8 cellular contexts compared by ENCODE assay signal in genomic region chr1:116909511-116910378, GRCh38. TPM values are rescaled to one million over a fixed set of nuclear protein-coding genes. Genes with fewer than 3 reads are reported as not detected.
DNase-seq lines count a peak whose midpoint lies in the region; ATAC-seq and TF ChIP-seq lines count a peak whose summit lies in the region.

Gene PTGFRN (plus strand): TSS chr1:116909916. CDS start chr1:116910204, 288 bp downstream.

- peak; percentile 25 to 76 (median 46) for ATAC-seq in natural killer cell

- TF ChIP-seq CTCF in fibroblast of villous mesenchyme (IDR thresholded peaks at IDR 0.05; ENCODE audit: insufficient read depth, low read depth, low read length): no peak
- no peak for TF ChIP-seq CTCF in natural killer cell (IDR thresholded peaks at IDR 0.05)
- no peak for TF ChIP-seq CTCF in tibial nerve (IDR thresholded peaks at IDR 0.05)

- H3K27me3 ChIP-seq in tibial nerve: no peaks in the 10 kb centered on the region

- peak within 1 kb of the TSS in 1 of 2 donors; percentile 35 for H3K27ac Mint-ChIP-seq in natural killer cell

- 3 to 5% methylated on average over 51 to 72 of the region's 86 CpGs for WGBS in tibial nerve, 2 donors

- H3K9me3 Mint-ChIP-seq in natural killer cell: no peaks in the 10 kb centered on the region

- peaks cover 0 to 8% of the 10 kb centered on the region in 2 donors for H3K4me1 Mint-ChIP-seq in natural killer cell

- no peaks in the 10 kb centered on the region for H3K36me3 Mint-ChIP-seq in natural killer cell

- intact Hi-C loops in natural killer cell (cut with micrococcal nuclease): no loop called here

- TF ChIP-seq POLR2A in tibial nerve (IDR thresholded peaks at IDR 0.05): no peak

- DNase-seq in NCI-H2029 (lab: John Stamatoyannopoulos, UW) (peak; percentile 18), NCI-H2029 treated with DMSO at 0.1 percent for 48 hours (lab: John Stamatoyannopoulos, UW) (no peak), NCI-H510A (lab: John Stamatoyannopoulos, UW) (peak; percentile 71), fibroblast of villous mesenchyme (ENCODE audit: low read depth) (peak; percentile 29), natural killer cell (no peak), tibial nerve (ENCODE audit: low spot score in 2 of 2) (peak in 1 of 2 donors; percentile 29)
- DNase-seq in activated effector memory CD4-positive, alpha-beta T cell treated with Interleukin-2 at 50 U/mL for 16 hours: peak; percentile 8
- DNase-seq in effector CD4-positive, alpha-beta T cell: no peak

- H3K4me3 Mint-ChIP-seq in natural killer cell: peak within 1 kb of the TSS; percentile 88

- H3K27me3 Mint-ChIP-seq in natural killer cell (ENCODE audit: low read depth in 2 of 2): peaks cover 22 to 30% of the 10 kb centered on the region in 2 donors

- peak within 1 kb of the TSS in 3 of 4 donors; percentile 61 to 82 (median 79) for H3K27ac ChIP-seq in tibial nerve

- no peak for TF ChIP-seq EP300 in tibial nerve (IDR thresholded peaks at IDR 0.05)

- H3K36me3 ChIP-seq in tibial nerve: no peaks in the 10 kb centered on the region

- H3K4me1 ChIP-seq in tibial nerve: peaks cover 0 to 26% (median 0%) of the 10 kb centered on the region in 4 donors

- no peaks in the 10 kb centered on the region for H3K9me3 ChIP-seq in tibial nerve

- H3K4me3 ChIP-seq in fibroblast of villous mesenchyme (ENCODE audit: low read depth, low read length) (peak within 1 kb of the TSS; percentile 53), tibial nerve (peak within 1 kb of the TSS; percentile 42 to 82 (median 66))

RNA-seq across cellular contexts. Expression of gene PTGFRN, which starts in this region (rescaled TPM):
- 22.5 and 22.9 TPM in 2 replicates for total RNA-seq in fibroblast of villous mesenchyme
- total RNA-seq in natural killer cell: 1 to 10 TPM in 1 of 3 donors, under 1 TPM in 2; 0.71 to 1.4 (median 0.79) TPM
- 10 to 100 TPM; 10.2 to 19.0 (median 14.7) TPM for total RNA-seq in tibial nerve

Comparison
In these comparisons a context has a peak if more than half of its experiments do, and no peak if none do; other contexts are left out.
1. DNase-seq: peak in NCI-H2029 (single experiment), NCI-H510A (single experiment), activated effector memory CD4-positive, alpha-beta T cell treated with Interleukin-2 at 50 U/mL for 16 hours (single experiment) and fibroblast of villous mesenchyme (single experiment); none in NCI-H2029 treated with DMSO at 0.1 percent for 48 hours (single experiment), natural killer cell (single experiment) and effector CD4-positive, alpha-beta T cell (single experiment).